21 cellular contexts compared by ENCODE assay signal in the genomic region with DNA sequence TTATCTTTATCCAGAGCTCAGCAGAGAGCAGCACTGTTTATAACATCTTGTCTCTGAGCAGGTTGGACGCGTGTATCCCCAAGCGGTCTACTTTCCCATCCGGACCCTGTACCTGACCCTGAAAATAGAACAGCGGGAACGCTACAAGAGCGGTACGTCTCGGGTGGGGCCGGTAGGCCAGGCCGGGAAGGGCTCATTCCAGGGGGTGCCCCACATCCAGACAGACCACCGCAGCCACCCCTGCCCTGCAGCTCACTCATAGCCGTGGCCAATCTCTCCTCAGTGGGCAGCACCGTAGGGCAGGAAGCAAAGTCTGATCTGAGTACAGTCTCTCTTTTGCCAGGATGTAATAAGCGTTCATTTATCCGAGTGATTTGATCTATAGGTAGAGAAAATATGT.
"Had no signal": no experiment of that assay in that cellular context is flagged by ENCODE, and none has a peak within 500 bp of the region (broad histone marks: within the 10 kb centered on the region; RNA-seq: fewer than 3 reads in every experiment).

No MANE protein-coding gene starts in this region.

- ATAC-seq: activated T-cell treated with anti-CD3 and anti-CD28 coated beads, Interleukin-2, amount 50 U/mL, for 72 hours; T-helper 17 cell had no signal

- H3K4me3 Mint-ChIP-seq: activated CD4-positive, alpha-beta memory T cell treated with anti-CD3 and anti-CD28 coated beads for 36 hours; activated CD4-positive, alpha-beta T cell treated with anti-CD3 and anti-CD28 coated beads, Interleukin-2, amount 10 ng/mL, durations not matched to agents 7 days and 5 days; activated T-cell treated with anti-CD3 and anti-CD28 coated beads, Interleukin-2, amount 50 U/mL, for 72 hours; T-helper 17 cell had no signal

- H3K27me3 Mint-ChIP-seq: activated CD4-positive, alpha-beta memory T cell treated with anti-CD3 and anti-CD28 coated beads for 36 hours; activated CD4-positive, alpha-beta T cell treated with anti-CD3 and anti-CD28 coated beads, Interleukin-2, amount 10 ng/mL, durations not matched to agents 7 days and 5 days; brain; T-helper 17 cell had no signal

- H3K9ac ChIP-seq: KMS-11 had no signal

- H3K27ac ChIP-seq: KMS-11, VCaP had no signal

- DNase-seq: activated CD4-positive, alpha-beta memory T cell treated with anti-CD3 and anti-CD28 coated beads for 36 hours; activated CD4-positive, alpha-beta T cell treated with anti-CD3 and anti-CD28 coated beads, Interleukin-2, amount 10 ng/mL, durations not matched to agents 7 days and 5 days; activated CD4-positive, CD25-positive, alpha-beta regulatory T cell; activated CD8-positive, alpha-beta memory T cell treated with anti-CD3 and anti-CD28 coated beads for 24 hours; activated naive CD4-positive, alpha-beta T cell treated with Interleukin-2 at 50 U/mL for 16 hours; activated T-cell treated with anti-CD3 and anti-CD28 coated beads, Interleukin-2, amount 50 U/mL, for 72 hours; amygdala; NCI-H1092 treated with DMSO at 0.1 percent for 48 hours; NCI-H1417 treated with DMSO at 0.1 percent for 48 hours; NCI-H1694; NCI-H2029; NCI-H2107; NCI-H2171 treated with DMSO at 0.1 percent for 48 hours; NCI-H226; NCI-H82; SIG-M5; T-helper 17 cell; T1000 had no signal

- H3K27ac Mint-ChIP-seq: activated CD4-positive, alpha-beta memory T cell treated with anti-CD3 and anti-CD28 coated beads for 36 hours; activated CD4-positive, alpha-beta T cell treated with anti-CD3 and anti-CD28 coated beads, Interleukin-2, amount 10 ng/mL, durations not matched to agents 7 days and 5 days; activated T-cell treated with anti-CD3 and anti-CD28 coated beads, Interleukin-2, amount 50 U/mL, for 72 hours; T-helper 17 cell had no signal

- H3K4me1 Mint-ChIP-seq: brain had no signal

- H3K9me3 Mint-ChIP-seq: activated CD4-positive, alpha-beta memory T cell treated with anti-CD3 and anti-CD28 coated beads for 36 hours; activated CD4-positive, alpha-beta T cell treated with anti-CD3 and anti-CD28 coated beads, Interleukin-2, amount 10 ng/mL, durations not matched to agents 7 days and 5 days; activated T-cell treated with anti-CD3 and anti-CD28 coated beads, Interleukin-2, amount 50 U/mL, for 72 hours; brain had no signal
